ENCODE assay signal across 1 cellular context in the genomic region with DNA sequence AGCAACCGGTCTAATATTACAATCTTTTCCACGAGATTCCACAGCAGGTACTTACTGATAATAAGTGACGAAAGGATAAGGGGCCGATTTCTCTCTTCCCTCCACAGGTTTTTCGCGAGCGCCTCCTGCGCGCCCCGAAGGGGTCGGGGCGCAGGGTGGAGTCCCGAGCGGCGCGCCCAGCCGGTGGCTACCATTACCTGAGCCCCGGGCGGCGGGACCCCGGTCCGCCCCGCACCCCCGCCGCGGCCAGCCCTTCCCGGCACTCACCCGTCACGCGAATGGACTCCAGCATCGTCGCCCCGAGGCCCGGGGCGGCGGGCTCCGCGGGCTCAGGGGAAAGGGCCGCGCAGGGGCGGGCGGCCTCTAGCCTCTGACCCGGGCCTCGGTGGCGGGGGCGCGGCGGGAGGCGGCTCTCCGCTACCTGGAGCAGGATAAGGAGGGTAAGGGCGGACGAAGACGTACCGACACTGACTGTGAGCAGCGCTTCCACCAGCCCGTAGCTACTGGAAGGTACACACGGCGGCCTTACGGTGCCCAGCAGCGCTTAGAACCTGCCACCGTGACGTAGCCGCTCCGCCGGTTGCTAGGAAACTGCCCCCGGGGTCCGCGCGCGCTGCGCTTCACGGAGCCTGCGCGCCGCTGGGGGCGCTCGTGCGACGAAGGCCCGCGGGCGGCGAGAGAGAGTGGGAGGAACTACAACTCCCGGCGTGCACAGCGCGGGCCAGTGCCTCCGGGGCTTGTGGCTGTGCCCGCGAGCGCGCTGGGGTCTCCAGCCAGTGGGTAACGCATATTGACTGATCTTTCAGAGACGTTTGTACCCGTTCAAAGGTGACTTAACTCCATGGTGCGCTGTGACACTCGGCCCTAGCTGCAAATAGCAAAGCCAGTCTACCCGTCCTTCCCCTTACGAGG.
TF ChIP-seq lines count a peak whose summit lies in the region.

No MANE protein-coding gene starts in this region.

TF ChIP-seq in K562, 482 proteins besides CTCF, POLR2A, EP300 and RAD21 (continued from another document and continues in another):
- TF ChIP-seq, protein P1, sequence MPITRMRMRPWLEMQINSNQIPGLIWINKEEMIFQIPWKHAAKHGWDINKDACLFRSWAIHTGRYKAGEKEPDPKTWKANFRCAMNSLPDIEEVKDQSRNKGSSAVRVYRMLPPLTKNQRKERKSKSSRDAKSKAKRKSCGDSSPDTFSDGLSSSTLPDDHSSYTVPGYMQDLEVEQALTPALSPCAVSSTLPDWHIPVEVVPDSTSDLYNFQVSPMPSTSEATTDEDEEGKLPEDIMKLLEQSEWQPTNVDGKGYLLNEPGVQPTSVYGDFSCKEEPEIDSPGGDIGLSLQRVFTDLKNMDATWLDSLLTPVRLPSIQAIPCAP (CRISPR knock-in tag; IDR thresholded peaks at IDR 0.05; ENCODE audit: borderline replicate concordance), result no peak
- TF ChIP-seq THRAP3 (IDR thresholded peaks at IDR 0.05; ENCODE audit: borderline replicate concordance) (no peak), KDM2B (CRISPR knock-in tag; IDR thresholded peaks at IDR 0.05) (peak; percentile 67; the same call in 1 of the 2 replicates), ZFP30 (CRISPR knock-in tag; IDR thresholded peaks at IDR 0.05; ENCODE audit: borderline replicate concordance) (no peak), MIER1 (IDR thresholded peaks at IDR 0.05; ENCODE audit: low read depth) (no peak), SIX5 (IDR thresholded peaks at IDR 0.05; ENCODE audit: borderline replicate concordance in 1 of 2, insufficient read depth in 1 of 2, low read depth in 1 of 2, low read length in 2 of 2) (peak; percentile 74 to 78), SMARCE1 (IDR thresholded peaks at IDR 0.05) (no peak), ZNF644 (tag; IDR thresholded peaks at IDR 0.05; ENCODE audit: low read depth) (no peak), HDAC2 (IDR thresholded peaks at IDR 0.05) (no peak; the same call in 1 of the 2 replicates), RBBP5 (IDR thresholded peaks at IDR 0.05; ENCODE audit: borderline replicate concordance, insufficient read depth, low read length, poor library complexity, severe bottlenecking) (peak; percentile 54), NR3C1 (CRISPR knock-in tag; IDR thresholded peaks at IDR 0.05) (no peak), TEAD4 (IDR thresholded peaks at IDR 0.05; ENCODE audit: low read length) (0 out of 2 replicates have a peak, but pooled peaks have one; percentile 12), TEAD4 (CRISPR knock-in tag; IDR thresholded peaks at IDR 0.05; ENCODE audit: borderline replicate concordance) (no peak), SRF (CRISPR knock-in tag; IDR thresholded peaks at IDR 0.05) (0 out of 4 replicates have a peak, but pooled peaks of 1 of the 2 experiments have one; percentile 61), KDM1A (IDR thresholded peaks at IDR 0.05) (no peak), ZBTB17 (CRISPR knock-in tag; IDR thresholded peaks at IDR 0.05) (0 out of 2 replicates have a peak, but pooled peaks have one; percentile 25), SP1 (CRISPR knock-in tag; IDR thresholded peaks at IDR 0.05) (peak; percentile 83), HEY1 (CRISPR knock-in tag; IDR thresholded peaks at IDR 0.05; ENCODE audit: borderline replicate concordance) (no peak), KHSRP (IDR thresholded peaks at IDR 0.05) (no peak), ZNF121 (CRISPR knock-in tag; conservative IDR thresholded peaks at IDR 0.05) (no peak), RBM39 (optimal IDR thresholded peaks at IDR 0.05; ENCODE audit: low read depth, low read length) (no peak), RUNX1 (IDR thresholded peaks at IDR 0.05; ENCODE audit: low read depth) (no peak)
- TF ChIP-seq, protein P2, sequence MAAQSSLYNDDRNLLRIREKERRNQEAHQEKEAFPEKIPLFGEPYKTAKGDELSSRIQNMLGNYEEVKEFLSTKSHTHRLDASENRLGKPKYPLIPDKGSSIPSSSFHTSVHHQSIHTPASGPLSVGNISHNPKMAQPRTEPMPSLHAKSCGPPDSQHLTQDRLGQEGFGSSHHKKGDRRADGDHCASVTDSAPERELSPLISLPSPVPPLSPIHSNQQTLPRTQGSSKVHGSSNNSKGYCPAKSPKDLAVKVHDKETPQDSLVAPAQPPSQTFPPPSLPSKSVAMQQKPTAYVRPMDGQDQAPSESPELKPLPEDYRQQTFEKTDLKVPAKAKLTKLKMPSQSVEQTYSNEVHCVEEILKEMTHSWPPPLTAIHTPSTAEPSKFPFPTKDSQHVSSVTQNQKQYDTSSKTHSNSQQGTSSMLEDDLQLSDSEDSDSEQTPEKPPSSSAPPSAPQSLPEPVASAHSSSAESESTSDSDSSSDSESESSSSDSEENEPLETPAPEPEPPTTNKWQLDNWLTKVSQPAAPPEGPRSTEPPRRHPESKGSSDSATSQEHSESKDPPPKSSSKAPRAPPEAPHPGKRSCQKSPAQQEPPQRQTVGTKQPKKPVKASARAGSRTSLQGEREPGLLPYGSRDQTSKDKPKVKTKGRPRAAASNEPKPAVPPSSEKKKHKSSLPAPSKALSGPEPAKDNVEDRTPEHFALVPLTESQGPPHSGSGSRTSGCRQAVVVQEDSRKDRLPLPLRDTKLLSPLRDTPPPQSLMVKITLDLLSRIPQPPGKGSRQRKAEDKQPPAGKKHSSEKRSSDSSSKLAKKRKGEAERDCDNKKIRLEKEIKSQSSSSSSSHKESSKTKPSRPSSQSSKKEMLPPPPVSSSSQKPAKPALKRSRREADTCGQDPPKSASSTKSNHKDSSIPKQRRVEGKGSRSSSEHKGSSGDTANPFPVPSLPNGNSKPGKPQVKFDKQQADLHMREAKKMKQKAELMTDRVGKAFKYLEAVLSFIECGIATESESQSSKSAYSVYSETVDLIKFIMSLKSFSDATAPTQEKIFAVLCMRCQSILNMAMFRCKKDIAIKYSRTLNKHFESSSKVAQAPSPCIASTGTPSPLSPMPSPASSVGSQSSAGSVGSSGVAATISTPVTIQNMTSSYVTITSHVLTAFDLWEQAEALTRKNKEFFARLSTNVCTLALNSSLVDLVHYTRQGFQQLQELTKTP (IDR thresholded peaks at IDR 0.05; ENCODE audit: low read depth in 1 of 2, partially characterized antibody in 2 of 2), result peak in 1 of 2 experiments; percentile 80
- TF ChIP-seq, protein P3, sequence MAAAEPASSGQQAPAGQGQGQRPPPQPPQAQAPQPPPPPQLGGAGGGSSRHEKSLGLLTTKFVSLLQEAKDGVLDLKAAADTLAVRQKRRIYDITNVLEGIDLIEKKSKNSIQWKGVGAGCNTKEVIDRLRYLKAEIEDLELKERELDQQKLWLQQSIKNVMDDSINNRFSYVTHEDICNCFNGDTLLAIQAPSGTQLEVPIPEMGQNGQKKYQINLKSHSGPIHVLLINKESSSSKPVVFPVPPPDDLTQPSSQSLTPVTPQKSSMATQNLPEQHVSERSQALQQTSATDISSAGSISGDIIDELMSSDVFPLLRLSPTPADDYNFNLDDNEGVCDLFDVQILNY (CRISPR knock-in tag; IDR thresholded peaks at IDR 0.05), result no peak
- TF ChIP-seq, protein P4, sequence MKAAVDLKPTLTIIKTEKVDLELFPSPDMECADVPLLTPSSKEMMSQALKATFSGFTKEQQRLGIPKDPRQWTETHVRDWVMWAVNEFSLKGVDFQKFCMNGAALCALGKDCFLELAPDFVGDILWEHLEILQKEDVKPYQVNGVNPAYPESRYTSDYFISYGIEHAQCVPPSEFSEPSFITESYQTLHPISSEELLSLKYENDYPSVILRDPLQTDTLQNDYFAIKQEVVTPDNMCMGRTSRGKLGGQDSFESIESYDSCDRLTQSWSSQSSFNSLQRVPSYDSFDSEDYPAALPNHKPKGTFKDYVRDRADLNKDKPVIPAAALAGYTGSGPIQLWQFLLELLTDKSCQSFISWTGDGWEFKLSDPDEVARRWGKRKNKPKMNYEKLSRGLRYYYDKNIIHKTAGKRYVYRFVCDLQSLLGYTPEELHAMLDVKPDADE (conservative IDR thresholded peaks at IDR 0.05; ENCODE audit: control insufficient read depth, low read depth, low read length), result peak; percentile 86
- TF ChIP-seq, protein P5, sequence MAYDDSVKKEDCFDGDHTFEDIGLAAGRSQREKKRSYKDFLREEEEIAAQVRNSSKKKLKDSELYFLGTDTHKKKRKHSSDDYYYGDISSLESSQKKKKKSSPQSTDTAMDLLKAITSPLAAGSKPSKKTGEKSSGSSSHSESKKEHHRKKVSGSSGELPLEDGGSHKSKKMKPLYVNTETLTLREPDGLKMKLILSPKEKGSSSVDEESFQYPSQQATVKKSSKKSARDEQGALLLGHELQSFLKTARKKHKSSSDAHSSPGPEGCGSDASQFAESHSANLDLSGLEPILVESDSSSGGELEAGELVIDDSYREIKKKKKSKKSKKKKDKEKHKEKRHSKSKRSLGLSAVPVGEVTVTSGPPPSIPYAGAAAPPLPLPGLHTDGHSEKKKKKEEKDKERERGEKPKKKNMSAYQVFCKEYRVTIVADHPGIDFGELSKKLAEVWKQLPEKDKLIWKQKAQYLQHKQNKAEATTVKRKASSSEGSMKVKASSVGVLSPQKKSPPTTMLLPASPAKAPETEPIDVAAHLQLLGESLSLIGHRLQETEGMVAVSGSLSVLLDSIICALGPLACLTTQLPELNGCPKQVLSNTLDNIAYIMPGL (CRISPR knock-in tag; IDR thresholded peaks at IDR 0.05), result no peak
- TF ChIP-seq, protein P6, sequence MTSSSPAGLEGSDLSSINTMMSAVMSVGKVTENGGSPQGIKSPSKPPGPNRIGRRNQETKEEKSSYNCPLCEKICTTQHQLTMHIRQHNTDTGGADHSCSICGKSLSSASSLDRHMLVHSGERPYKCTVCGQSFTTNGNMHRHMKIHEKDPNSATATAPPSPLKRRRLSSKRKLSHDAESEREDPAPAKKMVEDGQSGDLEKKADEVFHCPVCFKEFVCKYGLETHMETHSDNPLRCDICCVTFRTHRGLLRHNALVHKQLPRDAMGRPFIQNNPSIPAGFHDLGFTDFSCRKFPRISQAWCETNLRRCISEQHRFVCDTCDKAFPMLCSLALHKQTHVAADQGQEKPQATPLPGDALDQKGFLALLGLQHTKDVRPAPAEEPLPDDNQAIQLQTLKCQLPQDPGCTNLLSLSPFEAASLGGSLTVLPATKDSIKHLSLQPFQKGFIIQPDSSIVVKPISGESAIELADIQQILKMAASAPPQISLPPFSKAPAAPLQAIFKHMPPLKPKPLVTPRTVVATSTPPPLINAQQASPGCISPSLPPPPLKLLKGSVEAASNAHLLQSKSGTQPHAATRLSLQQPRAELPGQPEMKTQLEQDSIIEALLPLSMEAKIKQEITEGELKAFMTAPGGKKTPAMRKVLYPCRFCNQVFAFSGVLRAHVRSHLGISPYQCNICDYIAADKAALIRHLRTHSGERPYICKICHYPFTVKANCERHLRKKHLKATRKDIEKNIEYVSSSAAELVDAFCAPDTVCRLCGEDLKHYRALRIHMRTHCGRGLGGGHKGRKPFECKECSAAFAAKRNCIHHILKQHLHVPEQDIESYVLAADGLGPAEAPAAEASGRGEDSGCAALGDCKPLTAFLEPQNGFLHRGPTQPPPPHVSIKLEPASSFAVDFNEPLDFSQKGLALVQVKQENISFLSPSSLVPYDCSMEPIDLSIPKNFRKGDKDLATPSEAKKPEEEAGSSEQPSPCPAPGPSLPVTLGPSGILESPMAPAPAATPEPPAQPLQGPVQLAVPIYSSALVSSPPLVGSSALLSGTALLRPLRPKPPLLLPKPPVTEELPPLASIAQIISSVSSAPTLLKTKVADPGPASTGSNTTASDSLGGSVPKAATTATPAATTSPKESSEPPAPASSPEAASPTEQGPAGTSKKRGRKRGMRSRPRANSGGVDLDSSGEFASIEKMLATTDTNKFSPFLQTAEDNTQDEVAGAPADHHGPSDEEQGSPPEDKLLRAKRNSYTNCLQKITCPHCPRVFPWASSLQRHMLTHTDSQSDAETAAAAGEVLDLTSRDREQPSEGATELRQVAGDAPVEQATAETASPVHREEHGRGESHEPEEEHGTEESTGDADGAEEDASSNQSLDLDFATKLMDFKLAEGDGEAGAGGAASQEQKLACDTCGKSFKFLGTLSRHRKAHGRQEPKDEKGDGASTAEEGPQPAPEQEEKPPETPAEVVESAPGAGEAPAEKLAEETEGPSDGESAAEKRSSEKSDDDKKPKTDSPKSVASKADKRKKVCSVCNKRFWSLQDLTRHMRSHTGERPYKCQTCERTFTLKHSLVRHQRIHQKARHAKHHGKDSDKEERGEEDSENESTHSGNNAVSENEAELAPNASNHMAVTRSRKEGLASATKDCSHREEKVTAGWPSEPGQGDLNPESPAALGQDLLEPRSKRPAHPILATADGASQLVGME (CRISPR knock-in tag; IDR thresholded peaks at IDR 0.05), result 0 out of 2 replicates have a peak, but pooled peaks have one; percentile 19
- TF ChIP-seq, protein P7, sequence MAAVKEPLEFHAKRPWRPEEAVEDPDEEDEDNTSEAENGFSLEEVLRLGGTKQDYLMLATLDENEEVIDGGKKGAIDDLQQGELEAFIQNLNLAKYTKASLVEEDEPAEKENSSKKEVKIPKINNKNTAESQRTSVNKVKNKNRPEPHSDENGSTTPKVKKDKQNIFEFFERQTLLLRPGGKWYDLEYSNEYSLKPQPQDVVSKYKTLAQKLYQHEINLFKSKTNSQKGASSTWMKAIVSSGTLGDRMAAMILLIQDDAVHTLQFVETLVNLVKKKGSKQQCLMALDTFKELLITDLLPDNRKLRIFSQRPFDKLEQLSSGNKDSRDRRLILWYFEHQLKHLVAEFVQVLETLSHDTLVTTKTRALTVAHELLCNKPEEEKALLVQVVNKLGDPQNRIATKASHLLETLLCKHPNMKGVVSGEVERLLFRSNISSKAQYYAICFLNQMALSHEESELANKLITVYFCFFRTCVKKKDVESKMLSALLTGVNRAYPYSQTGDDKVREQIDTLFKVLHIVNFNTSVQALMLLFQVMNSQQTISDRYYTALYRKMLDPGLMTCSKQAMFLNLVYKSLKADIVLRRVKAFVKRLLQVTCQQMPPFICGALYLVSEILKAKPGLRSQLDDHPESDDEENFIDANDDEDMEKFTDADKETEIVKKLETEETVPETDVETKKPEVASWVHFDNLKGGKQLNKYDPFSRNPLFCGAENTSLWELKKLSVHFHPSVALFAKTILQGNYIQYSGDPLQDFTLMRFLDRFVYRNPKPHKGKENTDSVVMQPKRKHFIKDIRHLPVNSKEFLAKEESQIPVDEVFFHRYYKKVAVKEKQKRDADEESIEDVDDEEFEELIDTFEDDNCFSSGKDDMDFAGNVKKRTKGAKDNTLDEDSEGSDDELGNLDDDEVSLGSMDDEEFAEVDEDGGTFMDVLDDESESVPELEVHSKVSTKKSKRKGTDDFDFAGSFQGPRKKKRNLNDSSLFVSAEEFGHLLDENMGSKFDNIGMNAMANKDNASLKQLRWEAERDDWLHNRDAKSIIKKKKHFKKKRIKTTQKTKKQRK (IDR thresholded peaks at IDR 0.05; ENCODE audit: borderline replicate concordance, low read depth, low read length), result no peak
- TF ChIP-seq, protein P8, sequence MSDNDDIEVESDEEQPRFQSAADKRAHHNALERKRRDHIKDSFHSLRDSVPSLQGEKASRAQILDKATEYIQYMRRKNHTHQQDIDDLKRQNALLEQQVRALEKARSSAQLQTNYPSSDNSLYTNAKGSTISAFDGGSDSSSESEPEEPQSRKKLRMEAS (CRISPR knock-in tag; IDR thresholded peaks at IDR 0.05), result peak; percentile 45; the same call in 1 of the 2 replicates
- TF ChIP-seq, protein P9, sequence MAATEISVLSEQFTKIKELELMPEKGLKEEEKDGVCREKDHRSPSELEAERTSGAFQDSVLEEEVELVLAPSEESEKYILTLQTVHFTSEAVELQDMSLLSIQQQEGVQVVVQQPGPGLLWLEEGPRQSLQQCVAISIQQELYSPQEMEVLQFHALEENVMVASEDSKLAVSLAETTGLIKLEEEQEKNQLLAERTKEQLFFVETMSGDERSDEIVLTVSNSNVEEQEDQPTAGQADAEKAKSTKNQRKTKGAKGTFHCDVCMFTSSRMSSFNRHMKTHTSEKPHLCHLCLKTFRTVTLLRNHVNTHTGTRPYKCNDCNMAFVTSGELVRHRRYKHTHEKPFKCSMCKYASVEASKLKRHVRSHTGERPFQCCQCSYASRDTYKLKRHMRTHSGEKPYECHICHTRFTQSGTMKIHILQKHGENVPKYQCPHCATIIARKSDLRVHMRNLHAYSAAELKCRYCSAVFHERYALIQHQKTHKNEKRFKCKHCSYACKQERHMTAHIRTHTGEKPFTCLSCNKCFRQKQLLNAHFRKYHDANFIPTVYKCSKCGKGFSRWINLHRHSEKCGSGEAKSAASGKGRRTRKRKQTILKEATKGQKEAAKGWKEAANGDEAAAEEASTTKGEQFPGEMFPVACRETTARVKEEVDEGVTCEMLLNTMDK (IDR thresholded peaks at IDR 0.05; ENCODE audit: borderline replicate concordance, insufficient read depth, low read depth, low read length, poor library complexity, severe bottlenecking), result peak; percentile 94
